ENCODE assay signal across 26 cellular contexts in the genomic region with DNA sequence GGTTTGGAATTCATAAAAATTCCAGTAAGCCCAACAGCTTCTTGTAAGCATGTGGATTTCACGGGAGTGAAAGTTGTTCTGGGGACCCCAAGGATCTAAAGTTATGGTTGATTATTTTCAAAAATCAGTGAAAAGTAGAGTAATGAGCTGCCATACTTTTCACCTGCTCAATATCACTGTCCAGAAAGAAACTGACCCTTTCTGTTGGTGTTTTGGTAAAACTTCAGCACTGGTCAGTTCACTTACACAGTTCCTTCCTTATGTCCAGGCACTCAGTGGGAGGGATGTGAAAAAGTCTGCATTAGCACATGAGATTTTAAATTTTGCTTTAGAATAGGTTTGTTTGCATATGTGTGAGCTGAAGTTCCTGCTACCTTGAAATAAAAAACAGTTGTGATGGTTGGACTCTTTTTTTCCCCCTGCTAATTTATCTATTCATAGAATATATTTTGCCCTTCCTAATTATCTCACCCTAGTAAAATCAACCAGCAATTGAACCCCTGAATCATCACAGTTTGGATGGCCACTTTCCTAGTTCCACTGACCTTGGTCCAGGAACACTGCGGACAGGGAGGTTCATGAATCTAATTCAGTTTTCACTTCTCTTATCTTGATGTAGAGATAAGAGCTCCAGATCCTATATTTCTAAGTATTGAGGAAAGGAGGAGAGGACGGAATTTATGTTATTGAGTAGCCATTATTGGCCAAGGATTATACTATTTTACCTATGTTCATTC.
"Had no signal": no experiment of that assay in that cellular context is flagged by ENCODE, and none has a peak within 500 bp of the region (broad histone marks: within the 10 kb centered on the region; RNA-seq: fewer than 3 reads in every experiment).

No MANE protein-coding gene starts in this region.

- H3K36me3 ChIP-seq: brain microvascular endothelial cell, Peyer's patch, WERI-Rb-1 had no signal

- H3K27me3 ChIP-seq: brain microvascular endothelial cell, Peyer's patch had no signal

- H3K27ac ChIP-seq: brain microvascular endothelial cell, Peyer's patch, WERI-Rb-1 had no signal

- H3K4me1 ChIP-seq: Peyer's patch had no signal

- H3K9me3 ChIP-seq: Peyer's patch had no signal

- DNase-seq: activated CD4-positive, alpha-beta memory T cell treated with anti-CD3 and anti-CD28 coated beads, Interleukin-2, amount 10 ng/mL, durations not matched to agents 7 days and 5 days; activated CD4-positive, alpha-beta T cell treated with anti-CD3 and anti-CD28 coated beads for 1 hour; activated CD4-positive, alpha-beta T cell treated with anti-CD3 and anti-CD28 coated beads for 48 hours; activated CD4-positive, CD25-positive, alpha-beta regulatory T cell; activated CD8-positive, alpha-beta memory T cell treated with anti-CD3 and anti-CD28 coated beads for 24 hours; activated gamma-delta T cell; activated naive CD4-positive, alpha-beta T cell treated with Interleukin-2 at 50 U/mL for 16 hours; activated naive CD8-positive, alpha-beta T cell treated with anti-CD3 and anti-CD28 coated beads, Interleukin-2, amount 10 ng/mL, durations not matched to agents 7 days and 5 days; activated T-cell treated with anti-CD3 and anti-CD28 coated beads, Interleukin-2, amount 50 U/mL, for 24 hours; aorta; brain microvascular endothelial cell; central memory CD4-positive, alpha-beta T cell; NCI-H1092 treated with DMSO at 0.1 percent for 48 hours; NCI-H1417; NCI-H146; NCI-H187 treated with DMSO at 0.1 percent for 48 hours; NCI-H2081; NCI-H2171 treated with DMSO at 0.1 percent for 48 hours; NCI-H2227 treated with DMSO at 0.1 percent for 48 hours; NCI-H446; NCI-H524; Peyer's patch; RPMI8226; SIG-M5; T1000; WERI-Rb-1 had no signal
